ENCODE assay signal across 9 cellular contexts in genomic region chr7:112383671-112384417, GRCh38.
DNase-seq lines count a peak whose midpoint lies in the region; ATAC-seq, FAIRE-seq and TF ChIP-seq lines count a peak whose summit lies in the region.
"Had no signal": no experiment of that assay in that cellular context is flagged by ENCODE, and none has a peak within 500 bp of the region (broad histone marks: within the 10 kb centered on the region; RNA-seq: fewer than 3 reads in every experiment).

No MANE protein-coding gene starts in this region.

- no peak for TF ChIP-seq EP300 in GM12878 (IDR thresholded peaks at IDR 0.05; ENCODE audit: borderline replicate concordance in 1 of 2, control insufficient read depth in 1 of 2, low read depth in 2 of 2, low read length in 2 of 2)

- BruUV-seq in GM12878 (replicated peaks; lab: Mats Ljungman, UMichigan) = no TSS peak

- H3K79me2 ChIP-seq in GM12878 (ENCODE audit: control insufficient read depth, insufficient read depth, low read length) = no peaks in the 10 kb centered on the region
- no peaks in the 10 kb centered on the region for H3K79me2 ChIP-seq in osteoblast (ENCODE audit: insufficient read depth, low read length)

- H3K27ac ChIP-seq in GM12878 (ENCODE audit: control insufficient read depth, insufficient read depth) (no peak overlapping the region), osteoblast (ENCODE audit: low read depth, low read length) (no peak overlapping the region)
- H3K27ac ChIP-seq: neutrophil had no signal

- no peaks in the 10 kb centered on the region; the same call in 1 of the 2 replicates for H3K4me1 ChIP-seq in GM12878 (ENCODE audit: control insufficient read depth, insufficient read depth, low read length)
- H3K4me1 ChIP-seq in osteoblast (ENCODE audit: insufficient read depth, low read length) = no peaks in the 10 kb centered on the region

- CTCF ChIA-PET in GM12878 (lab: Yijun Ruan, JAX) = interaction anchor here (1.1 kb wide), 1 partner anchor 304 kb away, joined by 3 read pairs; no protein-coding TSS in a partner anchor

- POLR2A ChIA-PET in GM12878 (lab: Charles Lee) = no interaction called here

- no peaks in the 10 kb centered on the region for H3K9me3 ChIP-seq in GM12878 (replicated peaks; ENCODE audit: control insufficient read depth, insufficient read depth, low read length)
- no peaks in the 10 kb centered on the region for H3K9me3 ChIP-seq in osteoblast (ENCODE audit: low read depth, low read length)
- H3K9me3 ChIP-seq: neutrophil had no signal

- TF ChIP-seq CTCF in GM12878 (IDR thresholded peaks at IDR 0.05 in 2 of 3, conservative IDR thresholded peaks at IDR 0.05 in 1 of 3; ENCODE audit: control insufficient read depth in 2 of 3, extremely low read depth in 1 of 3, insufficient read depth in 1 of 3, low read depth in 3 of 3, low read length in 3 of 3) = peak in 1 of 3 experiments; percentile 8; a peak in 2 of 6 replicates
- peak; percentile 24 for TF ChIP-seq CTCF in osteoblast (IDR thresholded peaks at IDR 0.05; ENCODE audit: extremely low read depth, low read depth, low read length)

- intact Hi-C loops in GM12878 (cut with micrococcal nuclease; ENCODE audit: unreplicated experiment) = no loop called here

- TF ChIP-seq POLR2A in GM12878 (IDR thresholded peaks at IDR 0.05; ENCODE audit: low read depth, low read length) = no peak

- peak; percentile 18; the same call in 1 of the 2 replicates for TF ChIP-seq RAD21 in GM12878 (IDR thresholded peaks at IDR 0.05; ENCODE audit: insufficient read depth, low read depth, low read length)

- in situ Hi-C loops in GM12878 (cut with MboI) = no loop called here

- no peak for FAIRE-seq in GM12878 (lab: Jason Lieb, UNC)

- no peak overlapping the region for H3K4me3 ChIP-seq in GM12878
- H3K4me3 ChIP-seq in osteoblast (ENCODE audit: insufficient read depth, low read length) = no peak overlapping the region

- H3K4me2 ChIP-seq in GM12878 (ENCODE audit: control insufficient read depth, insufficient read depth) (no peak overlapping the region), osteoblast (ENCODE audit: insufficient read depth, low read length) (no peak overlapping the region)

- no peaks in the 10 kb centered on the region; a peak in 1 of 4 replicates for H3K27me3 ChIP-seq in GM12878 (replicated peaks in 1 of 2; ENCODE audit: control insufficient read depth in 2 of 2, insufficient read depth in 2 of 2, low read length in 1 of 2)
- H3K27me3 ChIP-seq in osteoblast (ENCODE audit: insufficient read depth, low read length) = peaks cover 20% of the 10 kb centered on the region

- 42% methylated on average over 11 of the region's 11 CpGs for WGBS in GM12878 (ENCODE audit: insufficient coverage, insufficient replicate concordance, low lambda C conversion rate, missing lambda C conversion rate)

- no peaks in the 10 kb centered on the region for H4K20me1 ChIP-seq in GM12878 (ENCODE audit: control insufficient read depth, insufficient read depth)
- H4K20me1 ChIP-seq in osteoblast (ENCODE audit: insufficient read depth, low read length) = no peaks in the 10 kb centered on the region

- ATAC-seq in HG03558 (IDR thresholded peaks at IDR 0.05; ENCODE audit: extremely low read depth, unreplicated experiment) (peak; percentile 45), GM12878 (peak; percentile 39)

- H2AFZ ChIP-seq in GM12878 (ENCODE audit: control insufficient read depth, low read depth, low read length) = no peak overlapping the region
- no peak overlapping the region for H2AFZ ChIP-seq in osteoblast (ENCODE audit: low read length)

- H3K36me3 ChIP-seq in GM12878 (ENCODE audit: control insufficient read depth in 2 of 2, insufficient read depth in 2 of 2, low read length in 1 of 2) = no peaks in the 10 kb centered on the region
- no peaks in the 10 kb centered on the region for H3K36me3 ChIP-seq in osteoblast (ENCODE audit: insufficient read depth, low read length)
- H3K36me3 ChIP-seq: neutrophil had no signal

- DNase-seq in NCI-H446 (lab: John Stamatoyannopoulos, UW) (peak; percentile 20), NCI-H446 treated with DMSO at 0.1 percent for 48 hours (lab: John Stamatoyannopoulos, UW) (no peak), GM12878 (ENCODE audit: low read depth, low spot score) (no peak), osteoblast (ENCODE audit: insufficient read length, low spot score, missing footprints) (no peak), NCI-H1105 treated with DMSO at 0.1 percent for 48 hours (lab: John Stamatoyannopoulos, UW) (no peak), T1000 (lab: John Stamatoyannopoulos, UW) (no peak)
- no peak for DNase-seq in stimulated activated CD4-positive, alpha-beta T cell treated with anti-CD3 and anti-CD28 coated beads, Interleukin-4, amount 100 ng/mL, for 24 hours

- RAD21 ChIA-PET in GM12878 (lab: Charles Lee; ENCODE audit: unreplicated experiment) = no interaction called here

- SMC1A ChIA-PET in GM12878 (lab: Charles Lee; ENCODE audit: uncharacterized antibody, unreplicated experiment) = no interaction called here

- H3K9ac ChIP-seq in GM12878 (ENCODE audit: control insufficient read depth, insufficient read depth, low read length) = no peak overlapping the region

TF ChIP-seq in GM12878, 131 proteins besides CTCF, POLR2A, EP300 and RAD21:
- TF ChIP-seq REST (IDR thresholded peaks at IDR 0.05; ENCODE audit: low read depth, low read length) = no peak
- TF ChIP-seq PKNOX1 (IDR thresholded peaks at IDR 0.05) = 0 out of 2 replicates have a peak, but pooled peaks have one; percentile 10
- TF ChIP-seq SKIL (IDR thresholded peaks at IDR 0.05; ENCODE audit: low read depth, poor library complexity, severe bottlenecking) = no peak

Comparison
In these comparisons a context has a peak if more than half of its experiments do, and no peak if none do; other contexts are left out.
1. DNase-seq: peak in NCI-H446 (2 of 2); none in NCI-H446 treated with DMSO at 0.1 percent for 48 hours (single experiment), GM12878 (single experiment), osteoblast (single experiment), NCI-H1105 treated with DMSO at 0.1 percent for 48 hours (single experiment), stimulated activated CD4-positive, alpha-beta T cell treated with anti-CD3 and anti-CD28 coated beads, Interleukin-4, amount 100 ng/mL, for 24 hours (single experiment) and T1000 (single experiment).